Comparison of ENCODE assay signal across 8 cellular contexts in the genomic region with DNA sequence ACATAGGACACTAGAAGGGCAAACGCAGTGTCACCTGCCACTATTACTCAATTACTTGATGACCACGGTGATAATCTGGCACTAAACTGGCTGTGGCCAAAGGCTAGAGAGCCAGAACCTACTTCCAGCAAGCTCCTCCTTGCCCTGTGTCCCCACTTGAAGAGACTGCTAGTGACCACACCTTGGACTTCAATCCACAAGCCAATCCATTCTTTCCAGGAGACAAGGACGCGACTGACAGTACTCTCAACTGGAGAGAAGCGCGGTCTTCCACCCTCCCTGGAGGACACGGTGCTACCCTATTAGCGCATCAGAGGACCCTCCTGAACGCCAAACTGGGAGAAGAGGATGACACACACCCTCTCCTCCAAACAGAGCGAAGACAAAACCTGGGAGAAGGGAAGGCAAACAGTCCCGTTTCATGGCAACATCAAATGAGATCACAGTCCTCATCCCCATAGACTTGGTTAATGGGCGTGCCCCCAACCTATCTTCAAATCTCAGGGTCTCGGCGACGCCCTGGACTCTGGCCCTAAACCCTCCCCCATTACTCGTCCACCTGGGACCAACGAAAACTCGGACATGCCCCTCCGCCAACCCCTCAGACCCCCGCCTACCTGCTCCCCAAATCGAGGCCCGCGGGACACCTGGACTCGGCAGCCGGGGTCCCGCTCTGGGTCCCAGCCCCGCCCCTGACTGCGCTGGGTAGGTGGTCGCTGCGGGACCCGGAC. TPM values are rescaled to one million over a fixed set of nuclear protein-coding genes. Genes with fewer than 3 reads are reported as not detected.
DNase-seq lines count a peak whose midpoint lies in the region.

No MANE protein-coding gene starts in this region.

- DNase-seq in Daoy (ENCODE audit: low read depth) (peak; percentile 63), HCEC 1CT (peak; percentile 34), NCI-H69 (lab: John Stamatoyannopoulos, UW) (peak; percentile 33), brain pericyte (ENCODE audit: low read depth, low spot score) (peak; percentile 30), kidney glomerular epithelial cell (lab: John Stamatoyannopoulos, UW) (peak; percentile 9)
- no peak for DNase-seq in activated effector memory CD4-positive, alpha-beta T cell treated with anti-CD3 and anti-CD28 coated beads, Interleukin-2, amount 50 U/mL, for 16 hours
- DNase-seq in activated CD4-positive, CD25-positive, alpha-beta regulatory T cell treated with anti-CD3 and anti-CD28 coated beads, Interleukin-2, amount 50 U/mL, for 72 hours = no peak

- peak overlapping the region; percentile 96 for H3K4me3 Mint-ChIP-seq in stimulated activated naive CD8-positive, alpha-beta T cell treated with anti-CD3 and anti-CD28 coated beads, Interleukin-15, Interleukin-2, amounts not matched to agents 100 ng/mL and 50 ng/mL, for 24 hours

- H3K9me3 Mint-ChIP-seq in stimulated activated naive CD8-positive, alpha-beta T cell treated with anti-CD3 and anti-CD28 coated beads, Interleukin-15, Interleukin-2, amounts not matched to agents 100 ng/mL and 50 ng/mL, for 24 hours = no peaks in the 10 kb centered on the region

- peaks cover 45% of the 10 kb centered on the region for H3K4me1 Mint-ChIP-seq in stimulated activated naive CD8-positive, alpha-beta T cell treated with anti-CD3 and anti-CD28 coated beads, Interleukin-15, Interleukin-2, amounts not matched to agents 100 ng/mL and 50 ng/mL, for 24 hours (ENCODE audit: low read depth)

- H3K27me3 Mint-ChIP-seq in stimulated activated naive CD8-positive, alpha-beta T cell treated with anti-CD3 and anti-CD28 coated beads, Interleukin-15, Interleukin-2, amounts not matched to agents 100 ng/mL and 50 ng/mL, for 24 hours = no peaks in the 10 kb centered on the region

- H3K36me3 Mint-ChIP-seq in stimulated activated naive CD8-positive, alpha-beta T cell treated with anti-CD3 and anti-CD28 coated beads, Interleukin-15, Interleukin-2, amounts not matched to agents 100 ng/mL and 50 ng/mL, for 24 hours (ENCODE audit: low read depth) = peaks cover 9% of the 10 kb centered on the region

- H3K27ac Mint-ChIP-seq in stimulated activated naive CD8-positive, alpha-beta T cell treated with anti-CD3 and anti-CD28 coated beads, Interleukin-15, Interleukin-2, amounts not matched to agents 100 ng/mL and 50 ng/mL, for 24 hours = peak overlapping the region; percentile 99

RNA-seq across cellular contexts. Expression of a gene that starts 0.5 kb away (rescaled TPM):
- total RNA-seq in Daoy (2014; rRNA removed; shearing (Covaris generic)) = 18.2 and 19.7 TPM in 2 replicates

RNA-seq across cellular contexts. Expression of a gene that starts 30.3 kb away (rescaled TPM):
- 0.95 and 3.0 TPM in 2 replicates for total RNA-seq in Daoy (2014; rRNA removed; shearing (Covaris generic))

RNA-seq across cellular contexts. Expression of a gene that starts 44.6 kb away (rescaled TPM):
- total RNA-seq in Daoy (2014; rRNA removed; shearing (Covaris generic)) = 241 and 290 TPM in 2 replicates

Comparison
In these comparisons a context has a peak if more than half of its experiments do, and no peak if none do; other contexts are left out.
1. DNase-seq: peak in Daoy (single experiment), HCEC 1CT (single experiment), NCI-H69 (single experiment), brain pericyte (single experiment) and kidney glomerular epithelial cell (single experiment); none in activated effector memory CD4-positive, alpha-beta T cell treated with anti-CD3 and anti-CD28 coated beads, Interleukin-2, amount 50 U/mL, for 16 hours (single experiment) and activated CD4-positive, CD25-positive, alpha-beta regulatory T cell treated with anti-CD3 and anti-CD28 coated beads, Interleukin-2, amount 50 U/mL, for 72 hours (single experiment).